In genomic region chr17:2030779-2031163, GRCh38 we compare ENCODE assay signal across 8 cellular contexts. TPM values are rescaled to one million over a fixed set of nuclear protein-coding genes. Genes with fewer than 3 reads are reported as not detected.
DNase-seq lines count a peak whose midpoint lies in the region; ATAC-seq and TF ChIP-seq lines count a peak whose summit lies in the region.

No MANE protein-coding gene starts in this region.

- H3K9me3 ChIP-seq in adrenal gland (replicated peaks in 1 of 3) (no peaks in the 10 kb centered on the region), liver (ENCODE audit: control insufficient read depth in 4 of 4, low read length in 3 of 4) (no peaks in the 10 kb centered on the region)

- TSS peak; percentile 65 for BruUV-seq in Calu3 (replicated peaks; lab: Mats Ljungman, UMichigan)

- H3K27me3 ChIP-seq in adrenal gland (no peaks in the 10 kb centered on the region), liver (ENCODE audit: control insufficient read depth in 4 of 4, insufficient read depth in 4 of 4, low read length in 3 of 4) (no peaks in the 10 kb centered on the region)

- H3K4me1 ChIP-seq in adrenal gland (replicated peaks in 1 of 2), result peaks cover 7 to 20% of the 10 kb centered on the region in 2 donors
- H3K4me1 ChIP-seq in liver (ENCODE audit: control insufficient read depth in 4 of 4, insufficient read depth in 4 of 4, low read length in 3 of 4), result peaks cover 2 to 27% (median 18%) of the 10 kb centered on the region in 4 donors

- TF ChIP-seq RAD21 in liver (IDR thresholded peaks at IDR 0.05), result peak; percentile 72 to 83

- CTCF ChIA-PET in Calu3 (lab: Charles Lee), result interaction anchor here (1.7 kb wide), 1 partner anchor 122 kb away, joined by 6 read pairs; no protein-coding TSS in a partner anchor

- peaks cover 28% of the 10 kb centered on the region for H3K27me3 Mint-ChIP-seq in Calu3 (ENCODE audit: unreplicated experiment)

- intact Hi-C loops in Calu3 (cut with micrococcal nuclease; ENCODE audit: unreplicated experiment), result loop anchor here (1.0 kb wide), 1 partner anchor 11 kb away; no protein-coding TSS in a partner anchor
- intact Hi-C loops in adrenal gland (cut with DNase I), result loop anchor here in 1 of 2 donors (2.0 kb wide), 1 partner anchor 122 kb away; no protein-coding TSS in a partner anchor

- ATAC-seq in HG03342 (IDR thresholded peaks at IDR 0.05; ENCODE audit: unreplicated experiment) (peak; percentile 4), HG03196 (IDR thresholded peaks at IDR 0.05; ENCODE audit: unreplicated experiment) (no peak)

- H3K9ac ChIP-seq in liver (ENCODE audit: low read depth in 1 of 2, low read length in 2 of 2), result peak overlapping the region; percentile 26 to 87

- H3K4me3 ChIP-seq in adrenal gland (peak overlapping the region; percentile 67 to 99 (median 91)), liver (ENCODE audit: low read depth in 1 of 3, low read length in 3 of 3) (peak overlapping the region; percentile 71 to 93 (median 89))

- TF ChIP-seq POLR2A in adrenal gland (IDR thresholded peaks at IDR 0.05), result no peak

- TF ChIP-seq CTCF in Calu3 (IDR thresholded peaks at IDR 0.05; ENCODE audit: unreplicated experiment), result peak; percentile 24
- peak in 3 of 6 experiments; percentile 26 to 40 (median 38) for TF ChIP-seq CTCF in adrenal gland (IDR thresholded peaks at IDR 0.05)
- TF ChIP-seq CTCF in liver (IDR thresholded peaks at IDR 0.05; ENCODE audit: low read depth, low read length, missing input control), result peak; percentile 49

- DNase-seq in Calu3 (peak; percentile 62), adrenal gland (peak in 5 of 7 donors; percentile 56 to 72 (median 64)), LoVo (ENCODE audit: low spot score) (no peak), NCI-H1417 treated with DMSO at 0.1 percent for 48 hours (lab: John Stamatoyannopoulos, UW) (no peak)

- H3K27ac Mint-ChIP-seq in Calu3 (ENCODE audit: unreplicated experiment), result no peak overlapping the region

- WGBS in adrenal gland, 4 donors, result 17 to 26% (median 18%) methylated on average over 8 to 10 of the region's 10 CpGs
- 26% methylated on average over 10 of the region's 10 CpGs for WGBS in liver

- H3K36me3 Mint-ChIP-seq in Calu3 (ENCODE audit: insufficient read depth, unreplicated experiment), result peaks cover 19% of the 10 kb centered on the region

- no peaks in the 10 kb centered on the region for H3K9me3 Mint-ChIP-seq in Calu3 (ENCODE audit: low read depth, unreplicated experiment)

- H3K27ac ChIP-seq in adrenal gland (peak overlapping the region in 3 of 5 donors; percentile 58 to 81 (median 80)), liver (ENCODE audit: low read depth in 1 of 2, low read length in 2 of 2) (no peak overlapping the region), temporal lobe (ENCODE audit: low read depth, low read length) (peak overlapping the region; percentile 72)

- H3K4me3 Mint-ChIP-seq in Calu3 (ENCODE audit: low read depth, unreplicated experiment), result peak overlapping the region; percentile 81

- H3K4me1 Mint-ChIP-seq in Calu3 (ENCODE audit: low read depth, unreplicated experiment), result no peaks in the 10 kb centered on the region

- H3K36me3 ChIP-seq in adrenal gland (replicated peaks in 1 of 2) (peaks cover 0 to 9% of the 10 kb centered on the region in 2 donors), liver (ENCODE audit: control insufficient read depth in 4 of 4, insufficient read depth in 3 of 4, low read depth in 1 of 4, low read length in 3 of 4) (peaks cover 0 to 6% (median 1%) of the 10 kb centered on the region in 4 donors)

TF ChIP-seq in liver, 16 proteins besides CTCF, POLR2A, EP300 and RAD21:
- TF ChIP-seq YY1 (IDR thresholded peaks at IDR 0.05) (no peak), SP1 (IDR thresholded peaks at IDR 0.05) (no peak), FOXA2 (IDR thresholded peaks at IDR 0.05) (no peak), TAF1 (conservative IDR thresholded peaks at IDR 0.05) (no peak), RXRA (IDR thresholded peaks at IDR 0.05) (no peak), HNF4A (conservative IDR thresholded peaks at IDR 0.05) (no peak), MAX (IDR thresholded peaks at IDR 0.05) (no peak), JUND (IDR thresholded peaks at IDR 0.05) (no peak)

RNA-seq across cellular contexts. Expression of gene DPH1, which starts 0.8 kb away (rescaled TPM):
- 24.7 and 29.7 TPM in 2 replicates for total RNA-seq in Calu3 (2022)
- 10 to 100 TPM; 37.7 to 65.3 (median 57.7) TPM for total RNA-seq in adrenal gland
- polyA plus RNA-seq in adrenal gland, result 100 to 1,000 TPM in 1 of 3 donors, 10 to 100 TPM in 2; 34.3 to 100 (median 69.7) TPM
- 10 to 100 TPM in 1 of 2 donors, 1 to 10 TPM in 1; 9.8 to 24.6 TPM for total RNA-seq in liver
- 10 to 100 TPM; 17.5 to 21.2 TPM for polyA plus RNA-seq in liver
- 23.1 TPM for total RNA-seq in temporal lobe

RNA-seq across cellular contexts. Expression of gene RTN4RL1, which starts 5.6 kb away (rescaled TPM):
- not detected in 2 replicates for total RNA-seq in Calu3 (2022)
- total RNA-seq in adrenal gland, result 1 to 10 TPM; 5.1 to 9.4 (median 8.0) TPM
- polyA plus RNA-seq in adrenal gland, result 1 to 10 TPM; 1.8 to 2.4 (median 1.9) TPM
- total RNA-seq in liver, result 1 to 10 TPM in 1 of 2 donors, under 1 TPM in 1; 0.65 to 1.8 TPM
- polyA plus RNA-seq in liver, result 1 to 10 TPM in 1 of 2 donors, under 1 TPM in 1; 0.04 to 5.4 TPM
- total RNA-seq in temporal lobe, result 18.2 TPM

RNA-seq across cellular contexts. Expression of gene OVCA2, which starts 11.1 kb away (rescaled TPM):
- total RNA-seq in Calu3 (2022) (21.0 and 22.1 TPM in 2 replicates), adrenal gland (10 to 100 TPM; 37.2 to 75.9 (median 55.6) TPM), liver (10 to 100 TPM; 16.1 to 17.2 TPM), temporal lobe (8.4 TPM)
- polyA plus RNA-seq in adrenal gland (100 to 1,000 TPM in 2 of 3 donors, 10 to 100 TPM in 1; 57.5 to 155 (median 102) TPM), liver (10 to 100 TPM; 30.3 to 30.6 TPM)

RNA-seq across cellular contexts. Expression of gene HIC1, which starts 24.1 kb away (rescaled TPM):
- total RNA-seq in Calu3 (2022) (0.61 and 1.2 TPM in 2 replicates), adrenal gland (10 to 100 TPM in 7 of 8 donors, 1 to 10 TPM in 1; 9.8 to 61.8 (median 31.5) TPM), liver (1 to 10 TPM; 3.9 to 4.8 TPM), temporal lobe (2.5 TPM)
- polyA plus RNA-seq in adrenal gland (10 to 100 TPM in 1 of 3 donors, 1 to 10 TPM in 1, under 1 TPM in 1; 0.92 to 16.7 (median 7.7) TPM), liver (1 to 10 TPM in 1 of 2 donors, under 1 TPM in 1; 0.44 to 3.5 TPM)

Comparison
In these comparisons a context has a peak if more than half of its experiments do, and no peak if none do; other contexts are left out.
1. DNase-seq: peak in Calu3 (single experiment) and adrenal gland (5 of 7); none in LoVo (single experiment) and NCI-H1417 treated with DMSO at 0.1 percent for 48 hours (single experiment).
2. H3K27ac ChIP-seq: peak in adrenal gland (3 of 5) and temporal lobe (single experiment); none in liver (0 of 2).